Comparison of ENCODE assay signal across 9 cellular contexts in genomic region chr6:75524322-75524972, GRCh38.
DNase-seq lines count a peak whose midpoint lies in the region; ATAC-seq and TF ChIP-seq lines count a peak whose summit lies in the region.
"Had no signal": no experiment of that assay in that cellular context is flagged by ENCODE, and none has a peak within 500 bp of the region (broad histone marks: within the 10 kb centered on the region; RNA-seq: fewer than 3 reads in every experiment).

No MANE protein-coding gene starts in this region.

- TF ChIP-seq RAD21 in Ishikawa (IDR thresholded peaks at IDR 0.05; ENCODE audit: low read depth): peak; percentile 23; the same call in 1 of the 2 replicates

- TF ChIP-seq CTCF in AG09319 (IDR thresholded peaks at IDR 0.05; ENCODE audit: low read depth, low read length): no peak
- no peak for TF ChIP-seq CTCF in GM10248 (IDR thresholded peaks at IDR 0.05; ENCODE audit: control extremely low read depth, extremely low read depth, low read depth, missing control alignments)

- POLR2A ChIA-PET in GM10248 (lab: Yijun Ruan, JAX): no interaction called here

- H3K27ac ChIP-seq in muscle layer of colon (ENCODE audit: low read depth, low read length): no peak overlapping the region

- H3K4me3 ChIP-seq in muscle layer of colon (ENCODE audit: low read depth in 1 of 2, low read length in 2 of 2): peak overlapping the region in 1 of 2 donors; percentile 57

- CTCF ChIA-PET in GM10248 (lab: Yijun Ruan, JAX): interaction anchor here (1.3 to 3.2 kb wide), 6 partner anchors 11 to 266 kb away, joined by 3 to 15 read pairs (median 6); no protein-coding TSS in a partner anchor

- H3K9me3 ChIP-seq in muscle layer of colon (ENCODE audit: low read length): no peaks in the 10 kb centered on the region

- H3K36me3 ChIP-seq in muscle layer of colon (ENCODE audit: insufficient read depth, low read length): no peaks in the 10 kb centered on the region

- peak overlapping the region; percentile 19 for H3K9ac ChIP-seq in muscle layer of colon (ENCODE audit: low read length)

- H3K27me3 ChIP-seq in muscle layer of colon (ENCODE audit: control insufficient read depth in 1 of 2, insufficient read depth in 2 of 2, low read length in 2 of 2): no peaks in the 10 kb centered on the region

- ATAC-seq in GM18861 (IDR thresholded peaks at IDR 0.05; ENCODE audit: unreplicated experiment): no peak

- peak; percentile 56; the same call in 1 of the 2 replicates for TF ChIP-seq EP300 in Ishikawa (IDR thresholded peaks at IDR 0.05; ENCODE audit: borderline replicate concordance)

- H3K4me1 ChIP-seq in muscle layer of colon (ENCODE audit: insufficient read depth, low read length): no peaks in the 10 kb centered on the region

- peak; percentile 61 for DNase-seq in AG09319 (ENCODE audit: extremely low read depth, low read depth)
- DNase-seq in dedifferentiated amniotic fluid mesenchymal stem cell (ENCODE audit: extremely low spot score): peak; percentile 90
- no peak for DNase-seq in superior temporal gyrus (ENCODE audit: extremely low spot score)
- DNase-seq in GM10248 (ENCODE audit: extremely low spot score): no peak
- no peak for DNase-seq in pons (ENCODE audit: low spot score)
- DNase-seq: GF-D8 had no signal

TF ChIP-seq in Ishikawa, 13 proteins besides CTCF, POLR2A, EP300 and RAD21:
- TF ChIP-seq FOXM1 (IDR thresholded peaks at IDR 0.05; ENCODE audit: borderline replicate concordance, low read depth): 0 out of 2 replicates have a peak, but pooled peaks have one; percentile 23
- peak; percentile 58 for TF ChIP-seq CEBPB (IDR thresholded peaks at IDR 0.05)
- TF ChIP-seq, protein P1, sequence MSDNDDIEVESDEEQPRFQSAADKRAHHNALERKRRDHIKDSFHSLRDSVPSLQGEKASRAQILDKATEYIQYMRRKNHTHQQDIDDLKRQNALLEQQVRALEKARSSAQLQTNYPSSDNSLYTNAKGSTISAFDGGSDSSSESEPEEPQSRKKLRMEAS (IDR thresholded peaks at IDR 0.05): 0 out of 2 replicates have a peak, but pooled peaks have one; percentile 37
- peak; percentile 66; the same call in 1 of the 2 replicates for TF ChIP-seq TCF12 (IDR thresholded peaks at IDR 0.05; ENCODE audit: low read depth)
- peak; percentile 66; the same call in 1 of the 2 replicates for TF ChIP-seq NFIC (IDR thresholded peaks at IDR 0.05)
- TF ChIP-seq USF1 (IDR thresholded peaks at IDR 0.05): no peak
- TF ChIP-seq TEAD4 (IDR thresholded peaks at IDR 0.05): peak; percentile 88
- TF ChIP-seq YY1 (IDR thresholded peaks at IDR 0.05; ENCODE audit: low read depth): no peak
- TF ChIP-seq, protein P2, sequence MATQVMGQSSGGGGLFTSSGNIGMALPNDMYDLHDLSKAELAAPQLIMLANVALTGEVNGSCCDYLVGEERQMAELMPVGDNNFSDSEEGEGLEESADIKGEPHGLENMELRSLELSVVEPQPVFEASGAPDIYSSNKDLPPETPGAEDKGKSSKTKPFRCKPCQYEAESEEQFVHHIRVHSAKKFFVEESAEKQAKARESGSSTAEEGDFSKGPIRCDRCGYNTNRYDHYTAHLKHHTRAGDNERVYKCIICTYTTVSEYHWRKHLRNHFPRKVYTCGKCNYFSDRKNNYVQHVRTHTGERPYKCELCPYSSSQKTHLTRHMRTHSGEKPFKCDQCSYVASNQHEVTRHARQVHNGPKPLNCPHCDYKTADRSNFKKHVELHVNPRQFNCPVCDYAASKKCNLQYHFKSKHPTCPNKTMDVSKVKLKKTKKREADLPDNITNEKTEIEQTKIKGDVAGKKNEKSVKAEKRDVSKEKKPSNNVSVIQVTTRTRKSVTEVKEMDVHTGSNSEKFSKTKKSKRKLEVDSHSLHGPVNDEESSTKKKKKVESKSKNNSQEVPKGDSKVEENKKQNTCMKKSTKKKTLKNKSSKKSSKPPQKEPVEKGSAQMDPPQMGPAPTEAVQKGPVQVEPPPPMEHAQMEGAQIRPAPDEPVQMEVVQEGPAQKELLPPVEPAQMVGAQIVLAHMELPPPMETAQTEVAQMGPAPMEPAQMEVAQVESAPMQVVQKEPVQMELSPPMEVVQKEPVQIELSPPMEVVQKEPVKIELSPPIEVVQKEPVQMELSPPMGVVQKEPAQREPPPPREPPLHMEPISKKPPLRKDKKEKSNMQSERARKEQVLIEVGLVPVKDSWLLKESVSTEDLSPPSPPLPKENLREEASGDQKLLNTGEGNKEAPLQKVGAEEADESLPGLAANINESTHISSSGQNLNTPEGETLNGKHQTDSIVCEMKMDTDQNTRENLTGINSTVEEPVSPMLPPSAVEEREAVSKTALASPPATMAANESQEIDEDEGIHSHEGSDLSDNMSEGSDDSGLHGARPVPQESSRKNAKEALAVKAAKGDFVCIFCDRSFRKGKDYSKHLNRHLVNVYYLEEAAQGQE (IDR thresholded peaks at IDR 0.05; ENCODE audit: low read depth): no peak

Comparison
In these comparisons a context has a peak if more than half of its experiments do, and no peak if none do; other contexts are left out.
1. DNase-seq: peak in AG09319 (single experiment) and dedifferentiated amniotic fluid mesenchymal stem cell (single experiment); none in superior temporal gyrus (single experiment), GM10248 (single experiment) and pons (single experiment).